Comparison of ENCODE assay signal across 18 cellular contexts in the genomic region with DNA sequence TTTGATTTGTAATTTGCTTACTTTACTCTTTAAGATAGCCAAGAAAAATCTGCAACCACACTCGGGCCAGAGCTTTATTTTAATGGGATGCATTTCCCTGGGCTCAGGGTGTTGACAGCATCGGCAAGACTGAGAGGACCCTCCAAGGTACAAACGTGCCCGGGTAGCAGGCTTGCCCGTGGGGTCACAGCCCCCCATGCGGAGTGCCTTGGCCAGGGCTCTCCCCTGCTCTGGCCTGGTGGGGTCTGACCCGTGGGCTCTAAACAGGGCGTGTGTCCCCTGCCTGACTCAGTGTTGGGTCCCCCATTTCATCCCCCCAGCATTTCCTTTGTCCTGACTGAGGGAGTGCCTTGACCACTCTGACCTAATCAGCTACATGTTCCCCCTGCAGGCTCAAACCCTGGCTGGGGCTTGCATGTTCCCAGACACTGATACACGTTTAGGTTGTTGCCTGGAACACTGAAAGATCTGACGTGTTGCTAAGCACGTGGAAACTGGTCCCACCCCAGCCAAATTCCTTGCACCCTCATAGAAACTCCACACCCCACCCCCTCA. TPM values are rescaled to one million over a fixed set of nuclear protein-coding genes. Genes with fewer than 3 reads are reported as not detected.
"Had no signal": no experiment of that assay in that cellular context is flagged by ENCODE, and none has a peak within 500 bp of the region (broad histone marks: within the 10 kb centered on the region; RNA-seq: fewer than 3 reads in every experiment).

No MANE protein-coding gene starts in this region.

RNA-seq across cellular contexts. Expression of a gene that starts 9.1 kb away (rescaled TPM):
- total RNA-seq: dermis blood vessel endothelial cell, endothelial cell of umbilical vein, epithelial cell of proximal tubule, esophagus muscularis mucosa, fibroblast of lung, fibroblast of villous mesenchyme, foreskin keratinocyte, frontal cortex, gastroesophageal sphincter, kidney epithelial cell, left lung, lower lobe of right lung, lung microvascular endothelial cell, mesenteric fat pad, mesothelial cell of epicardium, mucosa of descending colon, myocyte had no signal
- polyA plus RNA-seq: endothelial cell of umbilical vein, fibroblast of lung, foreskin keratinocyte, keratinocyte had no signal
